ENCODE assay signal across 28 cellular contexts in the genomic region with DNA sequence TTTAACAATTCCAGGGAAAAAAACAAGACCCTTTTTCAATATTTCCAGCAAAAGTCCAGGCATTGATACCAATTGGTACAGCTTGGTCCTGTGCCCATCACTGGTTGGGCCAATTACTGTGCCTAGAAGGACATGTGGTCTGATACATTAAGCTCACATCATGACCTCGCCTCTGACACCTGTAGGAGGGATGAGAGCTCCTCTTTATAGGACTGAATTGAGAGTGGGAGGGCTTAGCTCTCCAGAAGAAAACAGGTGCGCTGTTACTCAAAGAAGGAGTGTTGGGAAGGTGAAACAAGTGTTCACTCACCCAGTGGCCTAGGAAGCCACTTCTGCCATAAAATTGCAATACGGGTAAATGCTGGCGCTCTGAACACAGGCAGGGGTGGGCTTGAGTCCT.
"Had no signal": no experiment of that assay in that cellular context is flagged by ENCODE, and none has a peak within 500 bp of the region (broad histone marks: within the 10 kb centered on the region; RNA-seq: fewer than 3 reads in every experiment).

No MANE protein-coding gene starts in this region.

- H3K4me3 ChIP-seq: dorsolateral prefrontal cortex, gastrocnemius medialis, lung, mucosa of descending colon, right atrium auricular region, smooth muscle cell, testis, tibial artery had no signal

- H3K4me1 Mint-ChIP-seq: mesothelial cell of epicardium, naive B cell, neural crest cell had no signal

- H3K36me3 ChIP-seq: gastrocnemius medialis, neutrophil, right atrium auricular region, tibial artery had no signal

- H3K36me3 Mint-ChIP-seq: mesothelial cell of epicardium; naive B cell; natural killer cell treated with Interleukin-12 subunit alpha and Interleukin-12 subunit beta and Interleukin-15 and Interleukin-18, amount 100 ng/mL, for 72 hours; type B pancreatic cell had no signal

- H3K27ac ChIP-seq: dorsolateral prefrontal cortex, gastrocnemius medialis, neutrophil, parathyroid adenoma, testis, tibial artery had no signal

- ATAC-seq: gastrocnemius medialis; left colon; mucosa of descending colon; natural killer cell treated with Interleukin-12 subunit alpha and Interleukin-12 subunit beta and Interleukin-15 and Interleukin-18, amount 100 ng/mL, for 72 hours; sciatic nerve; stimulated activated naive CD8-positive, alpha-beta T cell treated with anti-CD3 and anti-CD28 coated beads, Interleukin-15, Interleukin-2, amounts not matched to agents 100 U/mL and 50 U/mL, for 24 hours had no signal

- H3K27ac Mint-ChIP-seq: mesothelial cell of epicardium; natural killer cell treated with Interleukin-12 subunit alpha and Interleukin-12 subunit beta and Interleukin-15 and Interleukin-18, amount 100 ng/mL, for 72 hours; progenitor cell of endocrine pancreas; type B pancreatic cell had no signal

- H3K4me1 ChIP-seq: gastrocnemius medialis, parathyroid adenoma, testis, tibial artery had no signal

- H3K9me3 Mint-ChIP-seq: natural killer cell treated with Interleukin-12 subunit alpha and Interleukin-12 subunit beta and Interleukin-15 and Interleukin-18, amount 100 ng/mL, for 72 hours; neural crest cell; type B pancreatic cell had no signal

- H3K4me3 Mint-ChIP-seq: mesothelial cell of epicardium; naive B cell; natural killer cell treated with Interleukin-12 subunit alpha and Interleukin-12 subunit beta and Interleukin-15 and Interleukin-18, amount 100 ng/mL, for 72 hours; neural crest cell; type B pancreatic cell had no signal

- DNase-seq: dorsolateral prefrontal cortex; effector CD4-positive, alpha-beta T cell; gastrocnemius medialis; head of caudate nucleus; hippocampal formation; left colon; mesenchymal stem cell; mucosa of descending colon; naive B cell; stimulated activated CD4-positive, alpha-beta T cell treated with anti-CD3 and anti-CD28 coated beads, Interleukin-12 subunit alpha, Interleukin-12 subunit beta, amount 100 ng/mL, for 4 hours; stimulated activated CD4-positive, alpha-beta T cell treated with anti-CD3 and anti-CD28 coated beads, Interleukin-1b, Interleukin-23, amount 100 ng/mL, for 48 hours; stimulated activated CD4-positive, alpha-beta T cell treated with anti-CD3 and anti-CD28 coated beads, Interleukin-4, amount 100 ng/mL, for 1 hour; stimulated activated CD8-positive, alpha-beta memory T cell treated with anti-CD3 and anti-CD28 coated beads, Interleukin-4, amount 100 ng/mL, for 48 hours; stimulated activated naive CD8-positive, alpha-beta T cell treated with anti-CD3 and anti-CD28 coated beads, Interleukin-15, Interleukin-2, amounts not matched to agents 100 U/mL and 50 U/mL, for 24 hours; substantia nigra; testis; tibial artery had no signal

- H3K9me3 ChIP-seq: gastrocnemius medialis, mucosa of descending colon, neutrophil, right atrium auricular region, testis, tibial artery had no signal

- H3K27me3 ChIP-seq: dorsolateral prefrontal cortex, gastrocnemius medialis, neutrophil, right atrium auricular region, testis, tibial artery had no signal
